8 cellular contexts compared by ENCODE assay signal in the genomic region with DNA sequence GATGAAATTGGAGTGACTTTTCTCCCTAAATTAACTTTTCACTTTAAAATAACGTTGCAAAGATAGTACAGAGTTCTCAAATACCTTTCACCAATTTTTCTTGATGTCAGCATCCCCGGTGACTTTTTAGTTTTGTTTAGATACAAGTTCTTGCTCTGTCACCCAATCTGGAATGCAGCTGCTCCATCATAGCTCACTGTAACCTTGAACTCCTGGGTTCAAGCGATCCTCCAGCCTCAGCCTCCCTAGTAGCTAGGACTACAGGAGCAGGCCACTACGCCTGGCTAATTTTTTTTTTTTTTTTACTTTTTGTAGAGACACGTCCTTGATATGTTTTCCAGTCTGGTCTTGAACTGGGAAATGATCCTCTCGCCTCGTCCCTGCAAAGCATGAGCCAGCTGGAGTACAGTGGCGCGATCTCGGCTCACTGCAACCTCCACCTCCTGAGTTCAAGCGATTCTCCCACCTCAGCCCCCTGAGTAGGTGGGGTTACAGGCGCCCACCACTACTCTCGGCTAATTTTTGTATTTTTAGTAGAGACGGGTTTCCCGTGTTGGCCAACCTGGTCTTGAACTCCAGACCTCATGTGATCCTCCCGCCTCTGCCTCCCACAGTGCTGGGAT. TPM values are rescaled to one million over a fixed set of nuclear protein-coding genes. Genes with fewer than 3 reads are reported as not detected.
DNase-seq lines count a peak whose midpoint lies in the region; ATAC-seq and TF ChIP-seq lines count a peak whose summit lies in the region.

No MANE protein-coding gene starts in this region.

- TF ChIP-seq CTCF in C4-2B (conservative IDR thresholded peaks at IDR 0.05) (no peak), breast epithelium (IDR thresholded peaks at IDR 0.05) (no peak)

- H3K79me2 ChIP-seq in Karpas-422 (ENCODE audit: low read length), result peaks cover 63% of the 10 kb centered on the region

- DNase-seq in Karpas-422, result peak; percentile 60
- DNase-seq in breast epithelium (ENCODE audit: low spot score in 2 of 2), result no peak
- no peak for DNase-seq in stimulated activated CD4-positive, alpha-beta T cell treated with anti-CD3 and anti-CD28 coated beads, Interleukin-4, amount 100 ng/mL, for 24 hours
- no peak for DNase-seq in NCI-H2029 (lab: John Stamatoyannopoulos, UW)
- no peak for DNase-seq in globus pallidus (ENCODE audit: low spot score)

- peaks cover 14% of the 10 kb centered on the region for H3K36me3 ChIP-seq in Karpas-422 (ENCODE audit: insufficient read depth, low read length)
- H3K36me3 ChIP-seq in breast epithelium, result no peaks in the 10 kb centered on the region

- H3K9me3 ChIP-seq in Karpas-422 (ENCODE audit: low read length) (no peaks in the 10 kb centered on the region), breast epithelium (no peaks in the 10 kb centered on the region), mononuclear cell (ENCODE audit: low read depth, low read length) (no peaks in the 10 kb centered on the region)

- H3K27ac ChIP-seq in C4-2B, result peak overlapping the region; percentile 80
- peak overlapping the region; percentile 96 for H3K27ac ChIP-seq in Karpas-422 (ENCODE audit: low read length)
- peak overlapping the region; percentile 98 to 99 for H3K27ac ChIP-seq in breast epithelium

- peak overlapping the region; percentile 96 for H3K4me2 ChIP-seq in Karpas-422 (ENCODE audit: low read depth, low read length, poor library complexity, severe bottlenecking)

- peak overlapping the region; percentile 82 for H3K9ac ChIP-seq in Karpas-422 (ENCODE audit: low read length)

- ATAC-seq in GM19397 (IDR thresholded peaks at IDR 0.05; ENCODE audit: unreplicated experiment), result no peak

- H3K4me1 ChIP-seq in Karpas-422 (ENCODE audit: low read length) (peaks cover 42% of the 10 kb centered on the region), breast epithelium (no peaks in the 10 kb centered on the region), mononuclear cell (ENCODE audit: insufficient read depth, low read length) (peaks cover 24% of the 10 kb centered on the region)

- peak overlapping the region; percentile 75 for H3K4me3 ChIP-seq in Karpas-422 (ENCODE audit: low read length)
- peak overlapping the region; percentile 71 to 86 (median 75) for H3K4me3 ChIP-seq in breast epithelium
- H3K4me3 ChIP-seq in mononuclear cell (ENCODE audit: low read length), result peak overlapping the region; percentile 71

- H4K20me1 ChIP-seq in Karpas-422 (ENCODE audit: insufficient read depth, low read depth, low read length), result no peaks in the 10 kb centered on the region

- H3K9me2 ChIP-seq in Karpas-422 (replicated peaks; ENCODE audit: insufficient read depth, low read length), result no peaks in the 10 kb centered on the region

- no peak for TF ChIP-seq POLR2A in breast epithelium (IDR thresholded peaks at IDR 0.05)

- no peak overlapping the region; the same call in 1 of the 2 replicates for H2AFZ ChIP-seq in Karpas-422 (ENCODE audit: low read length)

- H3K27me3 ChIP-seq in Karpas-422 (ENCODE audit: low read length) (no peaks in the 10 kb centered on the region), breast epithelium (no peaks in the 10 kb centered on the region), mononuclear cell (ENCODE audit: insufficient read depth, low read length) (no peaks in the 10 kb centered on the region)

- intact Hi-C loops in breast epithelium (cut with DNase I; ENCODE audit: low total_unique reads), result no loop called here

RNA-seq across cellular contexts. Expression of gene NSUN3, which starts 0.7 kb away (rescaled TPM):
- 15.3 and 36.9 TPM in 2 replicates for total RNA-seq in Karpas-422 (2014; rRNA removed; shearing (Covaris generic); ENCODE audit: low replicate concordance)
- total RNA-seq in breast epithelium (10 to 100 TPM in 2 of 3 donors, 1 to 10 TPM in 1; 7.4 to 21.4 (median 14.1) TPM), mononuclear cell (32.2 TPM)

RNA-seq across cellular contexts. Expression of gene DHFR2, which starts 0.9 kb away (rescaled TPM):
- total RNA-seq in Karpas-422 (2014; rRNA removed; shearing (Covaris generic); ENCODE audit: low replicate concordance), result 5.6 and 7.9 TPM in 2 replicates
- total RNA-seq in breast epithelium, result 1 to 10 TPM; 3.8 to 8.5 (median 8.2) TPM
- 1.0 TPM for total RNA-seq in mononuclear cell

RNA-seq across cellular contexts. Expression of gene STX19, which starts 35.2 kb away (rescaled TPM):
- total RNA-seq in Karpas-422 (2014; rRNA removed; shearing (Covaris generic); ENCODE audit: low replicate concordance), result not detected in 2 replicates
- 1 to 10 TPM in 2 of 3 donors, not detected in 1; 1.6 to 5.9 TPM for total RNA-seq in breast epithelium
- not detected for total RNA-seq in mononuclear cell
